In genomic region chr10:15369642-15370211, GRCh38 we compare ENCODE assay signal across 8 cellular contexts. TPM values are rescaled to one million over a fixed set of nuclear protein-coding genes. Genes with fewer than 3 reads are reported as not detected.
A peak's percentile ranks its signal among the peaks of the same experiment; 100 is the strongest.
DNase-seq lines count a peak whose midpoint lies in the region; TF ChIP-seq lines count a peak whose summit lies in the region.

No MANE protein-coding gene starts in this region.

- H3K27ac Mint-ChIP-seq in T-helper 1 cell treated with Interleukin-12 subunit alpha and Interleukin-12 subunit beta and Interleukin-4 antibody, amounts not matched to agents 30 μg/mL and 1 μg/mL, for 36 hours, result peak overlapping the region; percentile 55
- H3K27ac Mint-ChIP-seq in activated naive CD4-positive, alpha-beta T cell treated with anti-CD3 and anti-CD28 coated beads, Interleukin-2, amount 50 U/mL, for 24 hours, result peak overlapping the region; percentile 74

- peak overlapping the region; percentile 69 for H3K4me3 Mint-ChIP-seq in T-helper 1 cell treated with Interleukin-12 subunit alpha and Interleukin-12 subunit beta and Interleukin-4 antibody, amounts not matched to agents 30 μg/mL and 1 μg/mL, for 36 hours
- peak overlapping the region; percentile 80 for H3K4me3 Mint-ChIP-seq in activated naive CD4-positive, alpha-beta T cell treated with anti-CD3 and anti-CD28 coated beads, Interleukin-2, amount 50 U/mL, for 24 hours

- peak overlapping the region; percentile 2 to 66 for H3K27ac ChIP-seq in right atrium auricular region

- H3K4me3 ChIP-seq in right atrium auricular region, result peak overlapping the region; percentile 70 to 76

- H3K4me1 ChIP-seq in right atrium auricular region, result peaks cover 0 to 7% of the 10 kb centered on the region in 2 donors

- H3K4me1 Mint-ChIP-seq in T-helper 1 cell treated with Interleukin-12 subunit alpha and Interleukin-12 subunit beta and Interleukin-4 antibody, amounts not matched to agents 30 μg/mL and 1 μg/mL, for 36 hours (ENCODE audit: low read depth), result peaks cover 4% of the 10 kb centered on the region
- H3K4me1 Mint-ChIP-seq in activated naive CD4-positive, alpha-beta T cell treated with anti-CD3 and anti-CD28 coated beads, Interleukin-2, amount 50 U/mL, for 24 hours, result peaks cover 11% of the 10 kb centered on the region

- H3K9me3 Mint-ChIP-seq in T-helper 1 cell treated with Interleukin-12 subunit alpha and Interleukin-12 subunit beta and Interleukin-4 antibody, amounts not matched to agents 30 μg/mL and 1 μg/mL, for 36 hours, result no peaks in the 10 kb centered on the region
- no peaks in the 10 kb centered on the region for H3K9me3 Mint-ChIP-seq in activated naive CD4-positive, alpha-beta T cell treated with anti-CD3 and anti-CD28 coated beads, Interleukin-2, amount 50 U/mL, for 24 hours

- H3K27me3 ChIP-seq in right atrium auricular region, result no peaks in the 10 kb centered on the region

- H3K36me3 Mint-ChIP-seq in T-helper 1 cell treated with Interleukin-12 subunit alpha and Interleukin-12 subunit beta and Interleukin-4 antibody, amounts not matched to agents 30 μg/mL and 1 μg/mL, for 36 hours (ENCODE audit: low read depth), result no peaks in the 10 kb centered on the region
- no peaks in the 10 kb centered on the region for H3K36me3 Mint-ChIP-seq in activated naive CD4-positive, alpha-beta T cell treated with anti-CD3 and anti-CD28 coated beads, Interleukin-2, amount 50 U/mL, for 24 hours

- TF ChIP-seq CTCF in right atrium auricular region (IDR thresholded peaks at IDR 0.05), result no peak

- DNase-seq in T-helper 1 cell (no peak), right atrium auricular region (ENCODE audit: low spot score) (no peak), retina (peak; percentile 84), NAMALWA (ENCODE audit: low spot score) (no peak), NCI-H1930 (lab: John Stamatoyannopoulos, UW) (no peak), GOT3 (lab: John Stamatoyannopoulos, UW) (no peak)

- H3K36me3 ChIP-seq in right atrium auricular region, result no peaks in the 10 kb centered on the region

- H3K9me3 ChIP-seq in right atrium auricular region, result no peaks in the 10 kb centered on the region

- peaks cover 75% of the 10 kb centered on the region for H3K27me3 Mint-ChIP-seq in T-helper 1 cell treated with Interleukin-12 subunit alpha and Interleukin-12 subunit beta and Interleukin-4 antibody, amounts not matched to agents 30 μg/mL and 1 μg/mL, for 36 hours (ENCODE audit: low read depth)
- H3K27me3 Mint-ChIP-seq in activated naive CD4-positive, alpha-beta T cell treated with anti-CD3 and anti-CD28 coated beads, Interleukin-2, amount 50 U/mL, for 24 hours, result peaks cover 8% of the 10 kb centered on the region

RNA-seq across cellular contexts. Expression of gene FAM171A1, which starts 1.4 kb away (rescaled TPM):
- total RNA-seq in right atrium auricular region, result 10 to 100 TPM in 1 of 2 donors, 1 to 10 TPM in 1; 7.8 to 13.7 TPM
